Comparison of ENCODE assay signal across 8 cellular contexts in genomic region chr3:51637941-51638471, GRCh38. TPM values are rescaled to one million over a fixed set of nuclear protein-coding genes. Genes with fewer than 3 reads are reported as not detected.
DNase-seq lines count a peak whose midpoint lies in the region; FAIRE-seq and TF ChIP-seq lines count a peak whose summit lies in the region.

No MANE protein-coding gene starts in this region.

- peak; percentile 60 for DNase-seq in CMK (ENCODE audit: low read depth)
- peak; percentile 45 for DNase-seq in GM19239 (ENCODE audit: insufficient read length, low spot score)
- DNase-seq in KG1 (lab: John Stamatoyannopoulos, UW), result peak; percentile 16
- peak; percentile 36 for DNase-seq in SK-N-DZ (ENCODE audit: low spot score)
- DNase-seq in endodermal cell, result peak; percentile 89
- DNase-seq in nephron progenitor cell, result peak; percentile 18
- DNase-seq in anterior cingulate cortex (lab: John Stamatoyannopoulos, UW), result no peak
- no peak for DNase-seq in activated CD4-positive, CD25-positive, alpha-beta regulatory T cell treated with anti-CD3 and anti-CD28 coated beads, Interleukin-2, amount 50 U/mL, for 72 hours

- H3K36me3 ChIP-seq in endodermal cell (ENCODE audit: control insufficient read depth, insufficient read depth, low read length), result peaks cover 87% of the 10 kb centered on the region

- H3K27ac Mint-ChIP-seq in endodermal cell, result peak overlapping the region; percentile 21
- no peak overlapping the region for H3K27ac Mint-ChIP-seq in nephron progenitor cell

- 66 to 71% methylated on average over 6 of the region's 6 CpGs for WGBS in endodermal cell (ENCODE audit: insufficient coverage in 1 of 2, insufficient read length in 1 of 2), 2 experiments

- H3K4me1 ChIP-seq in endodermal cell (ENCODE audit: control insufficient read depth, insufficient read depth, low read length), result no peaks in the 10 kb centered on the region

- H3K4me1 Mint-ChIP-seq in endodermal cell (no peaks in the 10 kb centered on the region), nephron progenitor cell (no peaks in the 10 kb centered on the region)

- H3K27ac ChIP-seq in endodermal cell (ENCODE audit: low read depth, low read length), result no peak overlapping the region

- H3K36me3 Mint-ChIP-seq in endodermal cell (ENCODE audit: low read depth) (peaks cover 73% of the 10 kb centered on the region), nephron progenitor cell (ENCODE audit: low read depth) (peaks cover 70% of the 10 kb centered on the region)

- no peaks in the 10 kb centered on the region for H3K9me3 ChIP-seq in endodermal cell (ENCODE audit: control insufficient read depth, low read length)

- FAIRE-seq in GM19239 (lab: Jason Lieb, UNC), result peak; percentile 80

- H3K4me3 Mint-ChIP-seq in endodermal cell (no peak overlapping the region), nephron progenitor cell (no peak overlapping the region)

- no peak overlapping the region for H3K4me3 ChIP-seq in endodermal cell (ENCODE audit: low read length)

- no peak overlapping the region for H3K9ac ChIP-seq in endodermal cell (ENCODE audit: extremely low read depth, low read length, poor library complexity, severe bottlenecking)

- TF ChIP-seq CTCF in endodermal cell (conservative IDR thresholded peaks at IDR 0.05), result peak; percentile 99
- peak; percentile 69 for TF ChIP-seq CTCF in nephron progenitor cell (IDR thresholded peaks at IDR 0.05)

- H3K27me3 Mint-ChIP-seq in endodermal cell (ENCODE audit: insufficient read depth), result no peaks in the 10 kb centered on the region
- H3K27me3 Mint-ChIP-seq in nephron progenitor cell (ENCODE audit: low read depth, poor library complexity), result no peaks in the 10 kb centered on the region

- H3K9me3 Mint-ChIP-seq in endodermal cell (no peaks in the 10 kb centered on the region), nephron progenitor cell (no peaks in the 10 kb centered on the region)

- no peaks in the 10 kb centered on the region for H3K27me3 ChIP-seq in endodermal cell (ENCODE audit: control insufficient read depth, insufficient read depth, low read length, poor library complexity, severe bottlenecking)

RNA-seq across cellular contexts. Expression of gene TEX264, which starts 33.0 kb away (rescaled TPM):
- 30.5 and 33.3 TPM in 2 replicates for polyA plus RNA-seq in SK-N-DZ (2014; cell fraction: cytosol; rRNA removed)
- 27.6 and 34.4 TPM in 2 replicates for polyA plus RNA-seq in SK-N-DZ (2014; cell fraction: nucleus; rRNA removed)
- 10 to 100 TPM; 21.1 to 24.9 TPM for total RNA-seq in endodermal cell
- 17.6 TPM for polyA plus RNA-seq in endodermal cell (2013, experiment 1 of 2)
- polyA plus RNA-seq in endodermal cell (2013, experiment 2 of 2), result 12.9 TPM

Comparison
In these comparisons a context has a peak if more than half of its experiments do, and no peak if none do; other contexts are left out.
1. DNase-seq: peak in CMK (single experiment), GM19239 (single experiment), KG1 (single experiment), SK-N-DZ (single experiment), endodermal cell (single experiment) and nephron progenitor cell (single experiment); none in anterior cingulate cortex (0 of 58) and activated CD4-positive, CD25-positive, alpha-beta regulatory T cell treated with anti-CD3 and anti-CD28 coated beads, Interleukin-2, amount 50 U/mL, for 72 hours (single experiment).